ENCODE assay signal across 1 cellular context in the genomic region with DNA sequence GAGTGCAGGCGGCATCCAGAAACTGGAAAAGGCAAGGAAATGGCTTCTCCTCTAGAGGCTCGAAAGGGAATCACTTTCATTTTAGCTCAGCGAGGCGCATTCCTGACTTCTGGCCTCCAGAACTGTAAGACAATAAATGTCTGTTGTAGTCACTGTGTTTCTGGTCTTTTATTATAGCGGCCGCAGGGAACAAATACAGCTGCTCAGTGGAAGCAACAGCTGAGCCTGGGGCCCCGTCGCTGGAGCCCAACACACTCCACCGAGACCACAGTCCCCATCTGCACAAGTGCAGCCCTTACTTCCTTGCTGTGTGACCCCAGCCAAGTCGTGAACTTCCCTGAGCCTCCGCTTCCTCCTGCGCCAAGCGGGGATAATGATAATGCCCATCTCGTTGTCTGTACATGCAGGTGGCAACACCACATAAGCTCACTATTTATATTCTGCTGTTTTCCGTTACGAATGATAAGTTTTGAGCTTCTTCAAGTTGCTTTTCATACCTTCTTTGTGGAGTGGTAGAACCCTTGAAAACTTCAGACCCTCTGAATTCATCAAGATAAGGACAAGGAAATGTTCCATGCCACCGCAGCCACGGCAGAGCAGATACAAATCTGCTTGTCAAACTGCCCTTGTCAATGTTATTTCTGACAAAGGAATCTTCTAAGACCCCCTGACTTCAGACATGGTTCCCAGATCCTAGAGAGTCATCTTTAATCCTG.
TF ChIP-seq lines count a peak whose summit lies in the region.

No MANE protein-coding gene starts in this region.

TF ChIP-seq in GM23338, 12 proteins besides CTCF, POLR2A, EP300 and RAD21 (continued from another document):
- TF ChIP-seq, protein P1, sequence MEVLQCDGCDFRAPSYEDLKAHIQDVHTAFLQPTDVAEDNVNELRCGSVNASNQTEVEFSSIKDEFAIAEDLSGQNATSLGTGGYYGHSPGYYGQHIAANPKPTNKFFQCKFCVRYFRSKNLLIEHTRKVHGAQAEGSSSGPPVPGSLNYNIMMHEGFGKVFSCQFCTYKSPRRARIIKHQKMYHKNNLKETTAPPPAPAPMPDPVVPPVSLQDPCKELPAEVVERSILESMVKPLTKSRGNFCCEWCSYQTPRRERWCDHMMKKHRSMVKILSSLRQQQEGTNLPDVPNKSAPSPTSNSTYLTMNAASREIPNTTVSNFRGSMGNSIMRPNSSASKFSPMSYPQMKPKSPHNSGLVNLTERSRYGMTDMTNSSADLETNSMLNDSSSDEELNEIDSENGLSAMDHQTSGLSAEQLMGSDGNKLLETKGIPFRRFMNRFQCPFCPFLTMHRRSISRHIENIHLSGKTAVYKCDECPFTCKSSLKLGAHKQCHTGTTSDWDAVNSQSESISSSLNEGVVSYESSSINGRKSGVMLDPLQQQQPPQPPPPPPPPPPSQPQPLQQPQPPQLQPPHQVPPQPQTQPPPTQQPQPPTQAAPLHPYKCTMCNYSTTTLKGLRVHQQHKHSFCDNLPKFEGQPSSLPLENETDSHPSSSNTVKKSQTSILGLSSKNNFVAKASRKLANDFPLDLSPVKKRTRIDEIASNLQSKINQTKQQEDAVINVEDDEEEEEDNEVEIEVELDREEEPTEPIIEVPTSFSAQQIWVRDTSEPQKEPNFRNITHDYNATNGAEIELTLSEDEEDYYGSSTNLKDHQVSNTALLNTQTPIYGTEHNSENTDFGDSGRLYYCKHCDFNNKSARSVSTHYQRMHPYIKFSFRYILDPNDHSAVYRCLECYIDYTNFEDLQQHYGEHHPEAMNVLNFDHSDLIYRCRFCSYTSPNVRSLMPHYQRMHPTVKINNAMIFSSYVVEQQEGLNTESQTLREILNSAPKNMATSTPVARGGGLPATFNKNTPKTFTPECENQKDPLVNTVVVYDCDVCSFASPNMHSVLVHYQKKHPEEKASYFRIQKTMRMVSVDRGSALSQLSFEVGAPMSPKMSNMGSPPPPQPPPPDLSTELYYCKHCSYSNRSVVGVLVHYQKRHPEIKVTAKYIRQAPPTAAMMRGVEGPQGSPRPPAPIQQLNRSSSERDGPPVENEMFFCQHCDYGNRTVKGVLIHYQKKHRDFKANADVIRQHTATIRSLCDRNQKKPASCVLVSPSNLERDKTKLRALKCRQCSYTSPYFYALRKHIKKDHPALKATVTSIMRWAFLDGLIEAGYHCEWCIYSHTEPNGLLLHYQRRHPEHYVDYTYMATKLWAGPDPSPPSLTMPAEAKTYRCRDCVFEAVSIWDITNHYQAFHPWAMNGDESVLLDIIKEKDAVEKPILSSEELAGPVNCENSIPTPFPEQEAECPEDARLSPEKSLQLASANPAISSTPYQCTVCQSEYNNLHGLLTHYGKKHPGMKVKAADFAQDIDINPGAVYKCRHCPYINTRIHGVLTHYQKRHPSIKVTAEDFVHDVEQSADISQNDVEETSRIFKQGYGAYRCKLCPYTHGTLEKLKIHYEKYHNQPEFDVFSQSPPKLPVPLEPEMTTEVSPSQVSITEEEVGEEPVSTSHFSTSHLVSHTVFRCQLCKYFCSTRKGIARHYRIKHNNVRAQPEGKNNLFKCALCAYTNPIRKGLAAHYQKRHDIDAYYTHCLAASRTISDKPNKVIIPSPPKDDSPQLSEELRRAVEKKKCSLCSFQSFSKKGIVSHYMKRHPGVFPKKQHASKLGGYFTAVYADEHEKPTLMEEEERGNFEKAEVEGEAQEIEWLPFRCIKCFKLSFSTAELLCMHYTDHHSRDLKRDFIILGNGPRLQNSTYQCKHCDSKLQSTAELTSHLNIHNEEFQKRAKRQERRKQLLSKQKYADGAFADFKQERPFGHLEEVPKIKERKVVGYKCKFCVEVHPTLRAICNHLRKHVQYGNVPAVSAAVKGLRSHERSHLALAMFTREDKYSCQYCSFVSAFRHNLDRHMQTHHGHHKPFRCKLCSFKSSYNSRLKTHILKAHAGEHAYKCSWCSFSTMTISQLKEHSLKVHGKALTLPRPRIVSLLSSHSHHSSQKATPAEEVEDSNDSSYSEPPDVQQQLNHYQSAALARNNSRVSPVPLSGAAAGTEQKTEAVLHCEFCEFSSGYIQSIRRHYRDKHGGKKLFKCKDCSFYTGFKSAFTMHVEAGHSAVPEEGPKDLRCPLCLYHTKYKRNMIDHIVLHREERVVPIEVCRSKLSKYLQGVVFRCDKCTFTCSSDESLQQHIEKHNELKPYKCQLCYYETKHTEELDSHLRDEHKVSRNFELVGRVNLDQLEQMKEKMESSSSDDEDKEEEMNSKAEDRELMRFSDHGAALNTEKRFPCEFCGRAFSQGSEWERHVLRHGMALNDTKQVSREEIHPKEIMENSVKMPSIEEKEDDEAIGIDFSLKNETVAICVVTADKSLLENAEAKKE (CRISPR knock-in tag; IDR thresholded peaks at IDR 0.05): no peak
- no peak for TF ChIP-seq CREB1 (CRISPR knock-in tag; IDR thresholded peaks at IDR 0.05; ENCODE audit: low read depth)
- TF ChIP-seq, protein P2, sequence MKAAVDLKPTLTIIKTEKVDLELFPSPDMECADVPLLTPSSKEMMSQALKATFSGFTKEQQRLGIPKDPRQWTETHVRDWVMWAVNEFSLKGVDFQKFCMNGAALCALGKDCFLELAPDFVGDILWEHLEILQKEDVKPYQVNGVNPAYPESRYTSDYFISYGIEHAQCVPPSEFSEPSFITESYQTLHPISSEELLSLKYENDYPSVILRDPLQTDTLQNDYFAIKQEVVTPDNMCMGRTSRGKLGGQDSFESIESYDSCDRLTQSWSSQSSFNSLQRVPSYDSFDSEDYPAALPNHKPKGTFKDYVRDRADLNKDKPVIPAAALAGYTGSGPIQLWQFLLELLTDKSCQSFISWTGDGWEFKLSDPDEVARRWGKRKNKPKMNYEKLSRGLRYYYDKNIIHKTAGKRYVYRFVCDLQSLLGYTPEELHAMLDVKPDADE (IDR thresholded peaks at IDR 0.05): no peak
TF ChIP-seq in GM23338: peak in this region for 0.
